Comparison of ENCODE assay signal across 31 cellular contexts in the genomic region with DNA sequence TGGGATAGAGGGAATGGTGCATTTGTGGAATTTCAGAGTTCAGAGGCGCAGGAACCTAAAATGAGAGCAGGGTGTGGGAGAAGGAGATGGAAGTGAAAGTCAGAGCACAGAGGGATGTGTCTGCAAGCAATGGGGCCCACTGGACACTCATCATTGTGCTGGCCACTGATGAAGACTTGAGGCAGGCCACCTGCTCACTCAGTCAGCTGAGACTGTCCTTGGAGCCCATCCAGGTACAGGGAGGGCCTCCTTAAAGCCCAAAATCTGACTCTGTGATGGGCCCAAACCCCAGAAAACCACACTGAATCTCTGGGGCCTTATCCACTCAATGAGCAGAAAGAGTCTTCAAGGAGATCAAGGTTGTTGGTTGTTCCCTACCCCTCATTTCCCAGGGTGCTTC. TPM values are rescaled to one million over a fixed set of nuclear protein-coding genes. Genes with fewer than 3 reads are reported as not detected.
DNase-seq lines count a peak whose midpoint lies in the region; ATAC-seq, FAIRE-seq and TF ChIP-seq lines count a peak whose summit lies in the region.
"Had no signal": no experiment of that assay in that cellular context is flagged by ENCODE, and none has a peak within 500 bp of the region (broad histone marks: within the 10 kb centered on the region; RNA-seq: fewer than 3 reads in every experiment).

No MANE protein-coding gene starts in this region.

- no peak overlapping the region for H3K4me3 Mint-ChIP-seq in stimulated activated effector memory CD8-positive, alpha-beta T cell treated with anti-CD3 and anti-CD28 coated beads, Interleukin-12 subunit alpha, Interleukin-12 subunit beta, amount 100 ng/mL, for 72 hours
- H3K4me3 Mint-ChIP-seq: CD14-positive monocyte; CD4-positive, CD25-positive, alpha-beta regulatory T cell; CD8-positive, alpha-beta memory T cell had no signal

- no peaks in the 10 kb centered on the region for H4K20me1 ChIP-seq in HepG2 (ENCODE audit: insufficient read depth, low read length)
- H4K20me1 ChIP-seq: BLaER1 had no signal

- no peaks in the 10 kb centered on the region for H3K4me1 Mint-ChIP-seq in stimulated activated effector memory CD8-positive, alpha-beta T cell treated with anti-CD3 and anti-CD28 coated beads, Interleukin-12 subunit alpha, Interleukin-12 subunit beta, amount 100 ng/mL, for 72 hours
- H3K4me1 Mint-ChIP-seq: CD14-positive monocyte; CD4-positive, alpha-beta memory T cell; CD4-positive, CD25-positive, alpha-beta regulatory T cell; CD8-positive, alpha-beta memory T cell had no signal

- H3K9me3 ChIP-seq in HepG2 (ENCODE audit: low read length): no peaks in the 10 kb centered on the region
- no peaks in the 10 kb centered on the region for H3K9me3 ChIP-seq in right lobe of liver
- H3K9me3 ChIP-seq: BE2C, BLaER1 had no signal

- ATAC-seq in HepG2 (no peak), right lobe of liver (no peak), GM19397 (IDR thresholded peaks at IDR 0.05; ENCODE audit: unreplicated experiment) (no peak), HG03097 (IDR thresholded peaks at IDR 0.05; ENCODE audit: low FRiP score, unreplicated experiment) (no peak)
- peak; percentile 27 for ATAC-seq in stimulated activated effector memory CD8-positive, alpha-beta T cell treated with anti-CD3 and anti-CD28 coated beads, Interleukin-12 subunit alpha, Interleukin-12 subunit beta, amount 100 ng/mL, for 72 hours
- ATAC-seq: GM12878 had no signal

- FAIRE-seq in HepG2 (lab: Jason Lieb, UNC) (no peak), bronchial epithelial cell (lab: Jason Lieb, UNC) (peak; percentile 18)
- FAIRE-seq: A204.1, GM12878, GM12892, GM18507 had no signal

- H3K4me3 ChIP-seq in HepG2 (replicated peaks in 1 of 3; ENCODE audit: insufficient read depth in 1 of 3, low read depth in 2 of 3, low read length in 3 of 3): no peak overlapping the region
- H3K4me3 ChIP-seq in right lobe of liver: no peak overlapping the region
- H3K4me3 ChIP-seq in bronchial epithelial cell (ENCODE audit: low read depth, low read length): no peak overlapping the region
- H3K4me3 ChIP-seq: BLaER1, GM12878 had no signal

- WGBS in HepG2 (ENCODE audit: low lambda C conversion rate): 5% methylated on average over 1 of the region's 1 CpG
- 78% methylated on average over 1 of the region's 1 CpG for WGBS in right lobe of liver (ENCODE audit: insufficient coverage, low coverage, low lambda C conversion rate, missing lambda C conversion rate)

- TF ChIP-seq CTCF in HepG2 (CRISPR knock-in tag; IDR thresholded peaks at IDR 0.05) (no peak), right lobe of liver (IDR thresholded peaks at IDR 0.05) (no peak), bronchial epithelial cell (IDR thresholded peaks at IDR 0.05; ENCODE audit: insufficient read depth, low read length, severe bottlenecking) (no peak)

- H2AFZ ChIP-seq in HepG2 (ENCODE audit: low read length): no peak overlapping the region

- no peaks in the 10 kb centered on the region for H3K9me3 Mint-ChIP-seq in stimulated activated effector memory CD8-positive, alpha-beta T cell treated with anti-CD3 and anti-CD28 coated beads, Interleukin-12 subunit alpha, Interleukin-12 subunit beta, amount 100 ng/mL, for 72 hours

- CTCF ChIA-PET in HepG2 (lab: Yijun Ruan, JAX; ENCODE audit: low intra/inter-chr PET ratio, low total read pairs): no interaction called here

- no peaks in the 10 kb centered on the region for H3K79me2 ChIP-seq in HepG2 (ENCODE audit: insufficient read depth, low read length)

- TF ChIP-seq POLR2A in HepG2 (IDR thresholded peaks at IDR 0.05; ENCODE audit: insufficient read depth in 1 of 2, low read depth in 2 of 2, low read length in 2 of 2) (no peak), right lobe of liver (IDR thresholded peaks at IDR 0.05) (no peak)

- TF ChIP-seq EP300 in HepG2 (IDR thresholded peaks at IDR 0.05; ENCODE audit: low read depth in 2 of 2, low read length in 2 of 2) (no peak), HepG2 (CRISPR knock-in tag; IDR thresholded peaks at IDR 0.05; ENCODE audit: borderline replicate concordance) (no peak)

- intact Hi-C loops in HepG2 (cut with micrococcal nuclease; ENCODE audit: unreplicated experiment): no loop called here
- intact Hi-C loops in right lobe of liver (cut with DNase I): no loop called here

- peaks cover 7% of the 10 kb centered on the region for H3K4me1 ChIP-seq in HepG2 (ENCODE audit: insufficient read depth, low read length)
- H3K4me1 ChIP-seq in right lobe of liver: no peaks in the 10 kb centered on the region
- H3K4me1 ChIP-seq: BE2C, BLaER1 had no signal

- TF ChIP-seq RAD21 in HepG2 (CRISPR knock-in tag; IDR thresholded peaks at IDR 0.05): no peak

- H3K36me3 ChIP-seq in HepG2 (replicated peaks in 1 of 2; ENCODE audit: control insufficient read depth in 1 of 2, insufficient read depth in 2 of 2, low read length in 2 of 2) (no peaks in the 10 kb centered on the region), right lobe of liver (no peaks in the 10 kb centered on the region), bronchial epithelial cell (ENCODE audit: control insufficient read depth, insufficient read depth, low read length) (no peaks in the 10 kb centered on the region)
- H3K36me3 ChIP-seq: BE2C, BLaER1 had no signal

- no peak overlapping the region for H3K4me2 ChIP-seq in HepG2 (ENCODE audit: low read depth, low read length)
- H3K4me2 ChIP-seq: BLaER1 had no signal

- H3K27ac ChIP-seq in HepG2 (ENCODE audit: extremely low read length, insufficient read depth, low read length) (no peak overlapping the region), right lobe of liver (no peak overlapping the region)
- H3K27ac ChIP-seq: BLaER1 had no signal

- BruUV-seq in HepG2 (replicated peaks; lab: Mats Ljungman, UMichigan): no TSS peak

- no peak overlapping the region for H3K27ac Mint-ChIP-seq in stimulated activated effector memory CD8-positive, alpha-beta T cell treated with anti-CD3 and anti-CD28 coated beads, Interleukin-12 subunit alpha, Interleukin-12 subunit beta, amount 100 ng/mL, for 72 hours
- H3K27ac Mint-ChIP-seq: CD14-positive monocyte; CD4-positive, alpha-beta memory T cell; CD4-positive, CD25-positive, alpha-beta regulatory T cell; CD8-positive, alpha-beta memory T cell had no signal

- DNase-seq in HepG2 (ENCODE audit: low spot score) (no peak), right lobe of liver (no peak), bronchial epithelial cell (ENCODE audit: low read depth) (no peak)
- DNase-seq in stimulated activated effector memory CD8-positive, alpha-beta T cell treated with anti-CD3 and anti-CD28 coated beads, Interleukin-12 subunit alpha, Interleukin-12 subunit beta, amount 100 ng/mL, for 72 hours (ENCODE audit: low spot score in 2 of 2): no peak
- DNase-seq: 8988T; ACHN; BE2C; C1 segment of cervical spinal cord; CD4-positive, alpha-beta memory T cell; CD4-positive, CD25-positive, alpha-beta regulatory T cell; CD8-positive, alpha-beta memory T cell; COR-L47; DMS 273 treated with DMSO at 0.1 percent for 48 hours; DMS153; DMS53; DMS79; DND-41; EL; GDM1 had no signal

- in situ Hi-C loops in HepG2 (cut with HindIII; ENCODE audit: extremely low pct_ligation_motif_present, low pct_unique_long_range_greater_than_20kb): loop anchor here (25.0 kb wide), 1 partner anchor 734 kb away; no protein-coding TSS in a partner anchor

- no peaks in the 10 kb centered on the region for H3K36me3 Mint-ChIP-seq in stimulated activated effector memory CD8-positive, alpha-beta T cell treated with anti-CD3 and anti-CD28 coated beads, Interleukin-12 subunit alpha, Interleukin-12 subunit beta, amount 100 ng/mL, for 72 hours
- H3K36me3 Mint-ChIP-seq: CD14-positive monocyte; CD4-positive, alpha-beta memory T cell; CD4-positive, CD25-positive, alpha-beta regulatory T cell; CD8-positive, alpha-beta memory T cell had no signal

- H3K27me3 ChIP-seq in HepG2 (ENCODE audit: control insufficient read depth in 1 of 2, insufficient read depth in 2 of 2, low read length in 2 of 2) (no peaks in the 10 kb centered on the region; a peak in 2 of 5 replicates), right lobe of liver (no peaks in the 10 kb centered on the region), bronchial epithelial cell (ENCODE audit: control insufficient read depth, insufficient read depth, low read length) (no peaks in the 10 kb centered on the region)
- H3K27me3 ChIP-seq: BE2C, BLaER1 had no signal

- H3K9ac ChIP-seq in HepG2 (ENCODE audit: insufficient read depth, low read depth, low read length): no peak overlapping the region
- H3K9ac ChIP-seq: BLaER1 had no signal

- POLR2A ChIA-PET in HepG2 (lab: Yijun Ruan, JAX): no interaction called here

RNA-seq across cellular contexts. Expression of a gene that starts 5.6 kb away (rescaled TPM):
- total RNA-seq in HepG2 (2016; rRNA removed; fragmentation: Illumina TruSeq; extraction: Trizol): 0.69 and 0.88 TPM in 2 replicates
- total RNA-seq in HepG2 (2016; cell fraction: cytosol; rRNA removed; fragmentation: Illumina TruSeq; extraction: Trizol; ENCODE audit: low read depth): 0.30 TPM in 1 of 2 replicates, not detected in the other
- total RNA-seq in HepG2 (2016; cell fraction: insoluble cytoplasmic fraction; rRNA removed; fragmentation: Illumina TruSeq; extraction: Trizol): 0.49 and 0.76 TPM in 2 replicates
- 0.34 and 0.48 TPM in 2 replicates for total RNA-seq in HepG2 (2016; cell fraction: membrane; rRNA removed; fragmentation: Illumina TruSeq; extraction: Trizol)
- 0.93 and 1.8 TPM in 2 replicates for total RNA-seq in HepG2 (2016; cell fraction: nucleus; rRNA removed; fragmentation: Illumina TruSeq; extraction: Trizol)
- 0.15 and 0.25 TPM in 2 replicates for polyA plus RNA-seq in HepG2 (2011; rRNA removed)
- 0.19 and 0.36 TPM in 2 replicates for polyA plus RNA-seq in HepG2 (2011; cell fraction: cytosol; rRNA removed)
- polyA plus RNA-seq in HepG2 (2011; cell fraction: nucleus; rRNA removed): 0.16 TPM in 1 of 2 replicates, not detected in the other
- polyA plus RNA-seq in HepG2 (2012): not detected in 2 replicates
- polyA plus RNA-seq in HepG2 (2016; cell fraction: cytosol; fragmentation: Illumina TruSeq; extraction: Trizol; ENCODE audit: low read depth): 0.09 and 0.18 TPM in 2 replicates
- polyA plus RNA-seq in HepG2 (2016; cell fraction: insoluble cytoplasmic fraction; fragmentation: Illumina TruSeq; extraction: Trizol; ENCODE audit: low read depth): 0.34 and 0.84 TPM in 2 replicates
- polyA plus RNA-seq in HepG2 (2016; cell fraction: membrane; fragmentation: Illumina TruSeq; extraction: Trizol; ENCODE audit: low read depth): 0.08 TPM in 1 of 2 replicates, not detected in the other
- 0.73 and 1.5 TPM in 2 replicates for polyA plus RNA-seq in HepG2 (2016; cell fraction: nucleus; fragmentation: Illumina TruSeq; extraction: Trizol; ENCODE audit: insufficient read depth, low read depth)
- 0.24 TPM in 1 of 2 replicates, not detected in the other for polyA minus RNA-seq in HepG2 (2011; rRNA and poly(A)+ RNA removed; ENCODE audit: low replicate concordance)
- polyA minus RNA-seq in HepG2 (2011; cell fraction: cytosol; rRNA and poly(A)+ RNA removed): not detected in 2 replicates
- polyA minus RNA-seq in HepG2 (2011; cell fraction: nucleus; rRNA and poly(A)+ RNA removed): not detected in 2 replicates
- under 1 TPM in 1 of 6 experiments, not detected in 5; 0.12 TPM for total RNA-seq in right lobe of liver
- not detected in 2 replicates for total RNA-seq in bronchial epithelial cell
- total RNA-seq: A673; CD4-positive, alpha-beta memory T cell; CD4-positive, CD25-positive, alpha-beta regulatory T cell; CD8-positive, alpha-beta memory T cell; Daoy; G401 had no signal
- polyA plus RNA-seq: AG04450; CD14-positive monocyte; CD4-positive, alpha-beta memory T cell; CD4-positive, CD25-positive, alpha-beta regulatory T cell; CD8-positive, alpha-beta memory T cell; GM12878 had no signal

RNA-seq across cellular contexts. Expression of a gene that starts 30.8 kb away (rescaled TPM):
- total RNA-seq in HepG2 (2016; rRNA removed; fragmentation: Illumina TruSeq; extraction: Trizol): not detected in 2 replicates
- not detected in 2 replicates for total RNA-seq in HepG2 (2016; cell fraction: cytosol; rRNA removed; fragmentation: Illumina TruSeq; extraction: Trizol; ENCODE audit: low read depth)
- not detected in 2 replicates for total RNA-seq in HepG2 (2016; cell fraction: insoluble cytoplasmic fraction; rRNA removed; fragmentation: Illumina TruSeq; extraction: Trizol)
- total RNA-seq in HepG2 (2016; cell fraction: membrane; rRNA removed; fragmentation: Illumina TruSeq; extraction: Trizol): not detected in 2 replicates
- not detected in 2 replicates for total RNA-seq in HepG2 (2016; cell fraction: nucleus; rRNA removed; fragmentation: Illumina TruSeq; extraction: Trizol)
- polyA plus RNA-seq in HepG2 (2011; rRNA removed): not detected in 2 replicates
- polyA plus RNA-seq in HepG2 (2011; cell fraction: cytosol; rRNA removed): not detected in 2 replicates
- not detected in 2 replicates for polyA plus RNA-seq in HepG2 (2011; cell fraction: nucleus; rRNA removed)
- polyA plus RNA-seq in HepG2 (2012): not detected in 2 replicates
- not detected in 2 replicates for polyA plus RNA-seq in HepG2 (2016; cell fraction: cytosol; fragmentation: Illumina TruSeq; extraction: Trizol; ENCODE audit: low read depth)
- polyA plus RNA-seq in HepG2 (2016; cell fraction: insoluble cytoplasmic fraction; fragmentation: Illumina TruSeq; extraction: Trizol; ENCODE audit: low read depth): not detected in 2 replicates
- not detected in 2 replicates for polyA plus RNA-seq in HepG2 (2016; cell fraction: membrane; fragmentation: Illumina TruSeq; extraction: Trizol; ENCODE audit: low read depth)
- polyA plus RNA-seq in HepG2 (2016; cell fraction: nucleus; fragmentation: Illumina TruSeq; extraction: Trizol; ENCODE audit: insufficient read depth, low read depth): not detected in 2 replicates
- polyA minus RNA-seq in HepG2 (2011; rRNA and poly(A)+ RNA removed; ENCODE audit: low replicate concordance): not detected in 2 replicates
- polyA minus RNA-seq in HepG2 (2011; cell fraction: cytosol; rRNA and poly(A)+ RNA removed): not detected in 2 replicates
- polyA minus RNA-seq in HepG2 (2011; cell fraction: nucleus; rRNA and poly(A)+ RNA removed): not detected in 2 replicates
- total RNA-seq in right lobe of liver: not detected
- not detected in 2 replicates for total RNA-seq in bronchial epithelial cell
- total RNA-seq: A673; CD4-positive, alpha-beta memory T cell; CD4-positive, CD25-positive, alpha-beta regulatory T cell; CD8-positive, alpha-beta memory T cell; Daoy; G401; GM12878 had no signal
- polyA plus RNA-seq: AG04450; CD14-positive monocyte; CD4-positive, alpha-beta memory T cell; CD4-positive, CD25-positive, alpha-beta regulatory T cell; CD8-positive, alpha-beta memory T cell; GM12878 had no signal
